In genomic region chr16:27426423-27427408, GRCh38 we compare ENCODE assay signal across 8 cellular contexts. TPM values are rescaled to one million over a fixed set of nuclear protein-coding genes. Genes with fewer than 3 reads are reported as not detected.
DNase-seq lines count a peak whose midpoint lies in the region; ATAC-seq and TF ChIP-seq lines count a peak whose summit lies in the region.

No MANE protein-coding gene starts in this region.

- CTCF ChIA-PET in CD4-positive, alpha-beta T cell (lab: Charles Lee), result interaction anchor here (2.4 kb wide), 1 partner anchor 59 kb away, joined by 9 read pairs; no protein-coding TSS in a partner anchor

- no peaks in the 10 kb centered on the region for H3K27me3 Mint-ChIP-seq in CD4-positive, alpha-beta T cell

- H3K9me3 ChIP-seq in CD4-positive, alpha-beta T cell (ENCODE audit: control insufficient read depth, low read length), result peaks cover 15% of the 10 kb centered on the region

- peak; percentile 70 for TF ChIP-seq POLR2A in GM18951 (IDR thresholded peaks at IDR 0.05; ENCODE audit: extremely low read depth, insufficient read depth, insufficient read length)

- peak overlapping the region; percentile 13 for H3K27ac ChIP-seq in CD4-positive, alpha-beta T cell (ENCODE audit: low read depth, low read length)

- peaks cover 6% of the 10 kb centered on the region for H3K9me3 Mint-ChIP-seq in CD4-positive, alpha-beta T cell

- intact Hi-C loops in CD4-positive, alpha-beta T cell (cut with DNase I, micrococcal nuclease), result loop anchor here in 1 of 2 experiments (2.0 kb wide), 1 partner anchor 16 kb away; no protein-coding TSS in a partner anchor

- no peak for TF ChIP-seq CTCF in CD4-positive, alpha-beta T cell (IDR thresholded peaks at IDR 0.05)

- peak; percentile 94 for ATAC-seq in CD4-positive, alpha-beta T cell (ENCODE audit: poor library complexity)
- ATAC-seq in HG03060 (IDR thresholded peaks at IDR 0.05; ENCODE audit: low read depth, unreplicated experiment), result peak; percentile 64

- H3K36me3 Mint-ChIP-seq in CD4-positive, alpha-beta T cell (ENCODE audit: low read depth), result peaks cover 82% of the 10 kb centered on the region

- no peaks in the 10 kb centered on the region for H3K27me3 ChIP-seq in CD4-positive, alpha-beta T cell (ENCODE audit: control insufficient read depth, insufficient read depth, low read length)

- DNase-seq in CD4-positive, alpha-beta T cell, result peak; percentile 47 to 78 (median 71)
- DNase-seq in NOMO-1 (lab: John Stamatoyannopoulos, UW; ENCODE audit: unreplicated experiment in 2 of 2) (peak; percentile 76 to 89), fibroblast of peridontal ligament (ENCODE audit: extremely low read depth) (peak; percentile 76), NCI-H2081 treated with DMSO at 0.1 percent for 48 hours (lab: John Stamatoyannopoulos, UW) (no peak)
- DNase-seq in activated CD8-positive, alpha-beta memory T cell treated with anti-CD3 and anti-CD28 coated beads, Interleukin-2, amount 50 U/mL, for 4 hours, result peak; percentile 80
- DNase-seq in stimulated activated CD4-positive, alpha-beta T cell treated with anti-CD3 and anti-CD28 coated beads, Interleukin-1b, Interleukin-23, amount 100 ng/mL, for 48 hours, result peak; percentile 85

- POLR2A ChIA-PET in CD4-positive, alpha-beta T cell (lab: Charles Lee), result interaction anchor here (1.0 to 1.3 kb wide), 5 partner anchors 11 to 257 kb away, joined by 3 to 8 read pairs (median 4); partner anchors contain the start of gene IL21R

- peak overlapping the region; percentile 69 for H3K27ac Mint-ChIP-seq in CD4-positive, alpha-beta T cell

- peaks cover 61% of the 10 kb centered on the region for H3K4me1 Mint-ChIP-seq in CD4-positive, alpha-beta T cell (ENCODE audit: low read depth)

- in situ Hi-C loops in GM18951 (cut with MboI; ENCODE audit: low sequenced_read_pairs, unreplicated experiment), result no loop called here

- H3K4me3 Mint-ChIP-seq in CD4-positive, alpha-beta T cell, result no peak overlapping the region

RNA-seq across cellular contexts. Expression of gene IL21R, which starts 24.7 kb away (rescaled TPM):
- total RNA-seq in CD4-positive, alpha-beta T cell, result 10 to 100 TPM; 34.5 to 34.8 TPM
